Comparison of ENCODE assay signal across 23 cellular contexts in genomic region chr3:13429631-13430291, GRCh38.
"Had no signal": no experiment of that assay in that cellular context is flagged by ENCODE, and none has a peak within 500 bp of the region (broad histone marks: within the 10 kb centered on the region; RNA-seq: fewer than 3 reads in every experiment).

No MANE protein-coding gene starts in this region.

- DNase-seq: activated CD4-positive, CD25-positive, alpha-beta regulatory T cell treated with anti-CD3 and anti-CD28 coated beads, Interleukin-2, amount 50 U/mL, for 72 hours; activated CD8-positive, alpha-beta memory T cell treated with anti-CD3 and anti-CD28 coated beads, Interleukin-2, amount 50 U/mL, for 4 hours; activated gamma-delta T cell; activated T-cell treated with anti-CD3 and anti-CD28 coated beads, Interleukin-2, amount 50 U/mL, for 72 hours; amniotic stem cell; dermis blood vessel endothelial cell; effector memory CD4-positive, alpha-beta T cell; heart left ventricle; kidney; nephron progenitor cell; nucleus accumbens; posterior cingulate gyrus; retina; spleen; stimulated activated CD4-positive, alpha-beta T cell treated with anti-CD3 and anti-CD28 coated beads, Interleukin-4, amount 100 ng/mL, for 4 hours; stimulated activated naive B cell treated with anti-CD40 and anti-IgM and Interleukin-4, amounts not matched to agents 10 μg/mL and 1 μg/mL and 100 μg/mL, for 72 hours; T-helper 2 cell; upper lobe of right lung had no signal

- H3K27me3 ChIP-seq: esophagus muscularis mucosa, gastroesophageal sphincter, heart left ventricle, spleen, upper lobe of right lung had no signal

- H3K36me3 Mint-ChIP-seq: stimulated activated naive B cell treated with anti-CD40 and anti-IgM and Interleukin-4, amounts not matched to agents 10 μg/mL and 1 μg/mL and 100 μg/mL, for 72 hours had no signal

- H3K27ac ChIP-seq: esophagus muscularis mucosa, gastroesophageal sphincter, heart left ventricle, spleen, thoracic aorta, upper lobe of right lung, VCaP had no signal

- ATAC-seq: activated T-cell treated with anti-CD3 and anti-CD28 coated beads, Interleukin-2, amount 50 U/mL, for 72 hours; gastroesophageal sphincter; heart left ventricle; left lobe of liver; stimulated activated naive B cell treated with anti-CD40 and anti-IgM and Interleukin-4, amounts not matched to agents 10 μg/mL and 1 μg/mL and 100 μg/mL, for 72 hours; upper lobe of right lung had no signal

- H3K9me3 Mint-ChIP-seq: stimulated activated naive B cell treated with anti-CD40 and anti-IgM and Interleukin-4, amounts not matched to agents 10 μg/mL and 1 μg/mL and 100 μg/mL, for 72 hours had no signal

- H3K4me3 Mint-ChIP-seq: activated T-cell treated with anti-CD3 and anti-CD28 coated beads, Interleukin-2, amount 50 U/mL, for 72 hours; nephron progenitor cell; stimulated activated naive B cell treated with anti-CD40 and anti-IgM and Interleukin-4, amounts not matched to agents 10 μg/mL and 1 μg/mL and 100 μg/mL, for 72 hours had no signal

- H3K27me3 Mint-ChIP-seq: stimulated activated naive B cell treated with anti-CD40 and anti-IgM and Interleukin-4, amounts not matched to agents 10 μg/mL and 1 μg/mL and 100 μg/mL, for 72 hours had no signal

- H3K9me3 ChIP-seq: esophagus muscularis mucosa, gastroesophageal sphincter, thoracic aorta, upper lobe of right lung had no signal

- H3K27ac Mint-ChIP-seq: activated T-cell treated with anti-CD3 and anti-CD28 coated beads, Interleukin-2, amount 50 U/mL, for 72 hours; nephron progenitor cell; stimulated activated naive B cell treated with anti-CD40 and anti-IgM and Interleukin-4, amounts not matched to agents 10 μg/mL and 1 μg/mL and 100 μg/mL, for 72 hours had no signal
